In genomic region chr1:231512147-231512698, GRCh38 we compare ENCODE assay signal across 1 cellular context.
TF ChIP-seq lines count a peak whose summit lies in the region.

No MANE protein-coding gene starts in this region.

TF ChIP-seq in HCT116, 20 proteins besides CTCF, POLR2A, EP300 and RAD21 (continued from another document):
- TF ChIP-seq, protein P1, sequence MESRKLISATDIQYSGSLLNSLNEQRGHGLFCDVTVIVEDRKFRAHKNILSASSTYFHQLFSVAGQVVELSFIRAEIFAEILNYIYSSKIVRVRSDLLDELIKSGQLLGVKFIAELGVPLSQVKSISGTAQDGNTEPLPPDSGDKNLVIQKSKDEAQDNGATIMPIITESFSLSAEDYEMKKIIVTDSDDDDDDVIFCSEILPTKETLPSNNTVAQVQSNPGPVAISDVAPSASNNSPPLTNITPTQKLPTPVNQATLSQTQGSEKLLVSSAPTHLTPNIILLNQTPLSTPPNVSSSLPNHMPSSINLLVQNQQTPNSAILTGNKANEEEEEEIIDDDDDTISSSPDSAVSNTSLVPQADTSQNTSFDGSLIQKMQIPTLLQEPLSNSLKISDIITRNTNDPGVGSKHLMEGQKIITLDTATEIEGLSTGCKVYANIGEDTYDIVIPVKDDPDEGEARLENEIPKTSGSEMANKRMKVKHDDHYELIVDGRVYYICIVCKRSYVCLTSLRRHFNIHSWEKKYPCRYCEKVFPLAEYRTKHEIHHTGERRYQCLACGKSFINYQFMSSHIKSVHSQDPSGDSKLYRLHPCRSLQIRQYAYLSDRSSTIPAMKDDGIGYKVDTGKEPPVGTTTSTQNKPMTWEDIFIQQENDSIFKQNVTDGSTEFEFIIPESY (IDR thresholded peaks at IDR 0.05; ENCODE audit: extremely low read depth, insufficient replicate concordance, low read length): no peak
- peak; percentile 69; the same call in 1 of the 2 replicates for TF ChIP-seq EGR1 (IDR thresholded peaks at IDR 0.05; ENCODE audit: low read depth)
- no peak for TF ChIP-seq TCF7L2 (IDR thresholded peaks at IDR 0.05; ENCODE audit: borderline replicate concordance, extremely low read depth, insufficient read depth, insufficient read length)
- no peak for TF ChIP-seq EZH2 (IDR thresholded peaks at IDR 0.05)
